8 cellular contexts compared by ENCODE assay signal in genomic region chr3:69204315-69204957, GRCh38.
DNase-seq lines count a peak whose midpoint lies in the region; ATAC-seq and TF ChIP-seq lines count a peak whose summit lies in the region.

No MANE protein-coding gene starts in this region.

- peaks cover 49% of the 10 kb centered on the region for H3K4me1 Mint-ChIP-seq in activated naive CD8-positive, alpha-beta T cell (ENCODE audit: low read depth)
- peaks cover 20% of the 10 kb centered on the region for H3K4me1 Mint-ChIP-seq in neural progenitor cell

- peaks cover 11% of the 10 kb centered on the region for H3K4me1 ChIP-seq in neural progenitor cell

- no peaks in the 10 kb centered on the region for H3K36me3 ChIP-seq in neural progenitor cell

- H3K36me3 Mint-ChIP-seq in activated naive CD8-positive, alpha-beta T cell: no peaks in the 10 kb centered on the region
- peaks cover 8% of the 10 kb centered on the region for H3K36me3 Mint-ChIP-seq in neural progenitor cell

- H3K9ac ChIP-seq in neural progenitor cell: no peak overlapping the region

- H2AFZ ChIP-seq in neural progenitor cell (replicated peaks): no peak overlapping the region

- ATAC-seq in HG03135 (IDR thresholded peaks at IDR 0.05; ENCODE audit: unreplicated experiment): peak; percentile 89

- no peaks in the 10 kb centered on the region for H3K9me3 Mint-ChIP-seq in activated naive CD8-positive, alpha-beta T cell (ENCODE audit: low read depth)
- H3K9me3 Mint-ChIP-seq in neural progenitor cell: no peaks in the 10 kb centered on the region

- TF ChIP-seq CTCF in neural progenitor cell (IDR thresholded peaks at IDR 0.05): no peak

- H3K4me3 ChIP-seq in neural progenitor cell: no peak overlapping the region

- no peak overlapping the region for H3K4me2 ChIP-seq in neural progenitor cell

- peak; percentile 50 for DNase-seq in stimulated activated CD4-positive, alpha-beta T cell treated with anti-CD3 and anti-CD28 coated beads, Interleukin-12 subunit alpha, Interleukin-12 subunit beta, amount 100 ng/mL, for 4 hours
- DNase-seq in stimulated activated CD4-positive, alpha-beta T cell treated with anti-CD3 and anti-CD28 coated beads, Interleukin-2, amount 100 ng/mL, for 48 hours: no peak
- peak; percentile 29 to 54 for DNase-seq in stimulated activated CD4-positive, alpha-beta T cell treated with anti-CD3 and anti-CD28 coated beads, Interleukin-4, amount 100 ng/mL, for 48 hours (ENCODE audit: low read depth in 2 of 2)
- DNase-seq in SW 1271 (lab: John Stamatoyannopoulos, UW) (no peak), neural progenitor cell (ENCODE audit: low spot score) (no peak), NCI-H1436 (lab: John Stamatoyannopoulos, UW) (no peak)

- H3K79me2 ChIP-seq in neural progenitor cell (ENCODE audit: low read depth): no peaks in the 10 kb centered on the region

- no peaks in the 10 kb centered on the region for H4K20me1 ChIP-seq in neural progenitor cell (ENCODE audit: low read depth)

- peak overlapping the region; percentile 94 for H3K27ac Mint-ChIP-seq in activated naive CD8-positive, alpha-beta T cell
- H3K27ac Mint-ChIP-seq in neural progenitor cell: no peak overlapping the region

- H3F3A ChIP-seq in neural progenitor cell (ENCODE audit: low read depth): no peaks in the 10 kb centered on the region

- no peaks in the 10 kb centered on the region for H3K9me3 ChIP-seq in neural progenitor cell (ENCODE audit: low read depth)

- no peak overlapping the region for H3K27ac ChIP-seq in neural progenitor cell

- H3K4me3 Mint-ChIP-seq in activated naive CD8-positive, alpha-beta T cell: peak overlapping the region; percentile 50
- no peak overlapping the region for H3K4me3 Mint-ChIP-seq in neural progenitor cell

- H3K27me3 Mint-ChIP-seq in activated naive CD8-positive, alpha-beta T cell: no peaks in the 10 kb centered on the region
- H3K27me3 Mint-ChIP-seq in neural progenitor cell (ENCODE audit: insufficient read depth, low read depth): peaks cover 2% of the 10 kb centered on the region

- no peaks in the 10 kb centered on the region for H3K27me3 ChIP-seq in neural progenitor cell

Comparison
In these comparisons a context has a peak if more than half of its experiments do, and no peak if none do; other contexts are left out.
1. DNase-seq: peak in stimulated activated CD4-positive, alpha-beta T cell treated with anti-CD3 and anti-CD28 coated beads, Interleukin-12 subunit alpha, Interleukin-12 subunit beta, amount 100 ng/mL, for 4 hours (single experiment) and stimulated activated CD4-positive, alpha-beta T cell treated with anti-CD3 and anti-CD28 coated beads, Interleukin-4, amount 100 ng/mL, for 48 hours (2 of 2); none in stimulated activated CD4-positive, alpha-beta T cell treated with anti-CD3 and anti-CD28 coated beads, Interleukin-2, amount 100 ng/mL, for 48 hours (0 of 2), SW 1271 (0 of 2), neural progenitor cell (single experiment) and NCI-H1436 (single experiment).